20 cellular contexts compared by ENCODE assay signal in the genomic region with DNA sequence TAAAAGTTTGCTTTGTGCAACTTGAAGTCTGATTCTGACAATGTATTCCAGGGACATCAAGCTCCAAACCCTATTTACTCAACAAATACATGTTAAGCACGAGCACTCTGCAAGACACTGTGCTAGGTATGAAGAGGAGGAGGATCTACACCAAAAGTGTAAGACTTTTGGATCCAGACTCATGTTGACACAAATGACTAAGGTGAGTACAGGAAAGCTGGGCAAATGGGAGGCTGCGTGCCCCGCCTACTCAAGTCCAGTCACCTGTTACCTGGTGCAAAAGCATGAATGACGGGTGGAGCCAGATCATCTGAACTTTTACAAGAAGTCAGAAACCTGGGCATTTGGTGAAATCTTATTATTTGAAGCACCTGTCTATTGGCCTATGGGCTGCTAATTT.
DNase-seq lines count a peak whose midpoint lies in the region; ATAC-seq and TF ChIP-seq lines count a peak whose summit lies in the region.
"Had no signal": no experiment of that assay in that cellular context is flagged by ENCODE, and none has a peak within 500 bp of the region (broad histone marks: within the 10 kb centered on the region; RNA-seq: fewer than 3 reads in every experiment).

No MANE protein-coding gene starts in this region.

- DNase-seq in HT-29 (ENCODE audit: low spot score) = peak; percentile 31
- peak; percentile 74 for DNase-seq in PC-3
- peak; percentile 48 for DNase-seq in epithelial cell of prostate (ENCODE audit: low read depth, low spot score)
- no peak for DNase-seq in mesendoderm
- no peak for DNase-seq in foreskin melanocyte
- no peak for DNase-seq in medulla oblongata (ENCODE audit: extremely low spot score)
- no peak for DNase-seq in SJCRH30
- DNase-seq in UCSD-AML1 (lab: John Stamatoyannopoulos, UW; ENCODE audit: unreplicated experiment) = no peak
- DNase-seq: ACHN; BE2C; C1 segment of cervical spinal cord; CD4-positive, CD25-positive, alpha-beta regulatory T cell; CD8-positive, alpha-beta memory T cell; COR-L47; DMS 273 treated with DMSO at 0.1 percent for 48 hours; DMS53; DND-41; EL; H9 had no signal

- no peak overlapping the region for H3K27ac ChIP-seq in PC-3 (ENCODE audit: low read length)
- H3K27ac ChIP-seq in epithelial cell of prostate = no peak overlapping the region
- no peak overlapping the region for H3K27ac ChIP-seq in mesendoderm (ENCODE audit: low read depth, low read length)
- no peak overlapping the region for H3K27ac ChIP-seq in SJCRH30

- no peak for TF ChIP-seq CTCF in PC-3 (conservative IDR thresholded peaks at IDR 0.05; ENCODE audit: low read depth, low read length)

- CTCF ChIA-PET in PC-3 (lab: Charles Lee) = no interaction called here

- H3K36me3 ChIP-seq in PC-3 (ENCODE audit: low read depth, low read length) = no peaks in the 10 kb centered on the region
- H3K36me3 ChIP-seq in mesendoderm (ENCODE audit: control insufficient read depth, insufficient read depth, low read length) = no peaks in the 10 kb centered on the region
- H3K36me3 ChIP-seq in SJCRH30 = no peaks in the 10 kb centered on the region
- H3K36me3 ChIP-seq: BE2C had no signal

- H4K5ac ChIP-seq in mesendoderm (ENCODE audit: low read length) = no peak overlapping the region

- H3K4me1 ChIP-seq in PC-3 (ENCODE audit: insufficient read depth, low read length) = peaks cover 9% of the 10 kb centered on the region; the same call in 1 of the 2 replicates
- H3K4me1 ChIP-seq in mesendoderm (ENCODE audit: control insufficient read depth, low read depth, low read length) = no peaks in the 10 kb centered on the region
- no peaks in the 10 kb centered on the region for H3K4me1 ChIP-seq in SJCRH30
- H3K4me1 ChIP-seq: BE2C had no signal

- H3K9me3 ChIP-seq in PC-3 (ENCODE audit: low read length) = no peaks in the 10 kb centered on the region
- H3K9me3 ChIP-seq in SJCRH30 (replicated peaks) = no peaks in the 10 kb centered on the region
- H3K9me3 ChIP-seq: BE2C had no signal

- no peaks in the 10 kb centered on the region for H3K27me3 ChIP-seq in PC-3 (ENCODE audit: low read length)
- no peaks in the 10 kb centered on the region for H3K27me3 ChIP-seq in mesendoderm (ENCODE audit: insufficient read depth, low read length, poor library complexity)
- no peaks in the 10 kb centered on the region for H3K27me3 ChIP-seq in SJCRH30
- H3K27me3 ChIP-seq: BE2C had no signal

- H3K4ac ChIP-seq in mesendoderm (ENCODE audit: low read depth, low read length) = no peak overlapping the region

- H3K56ac ChIP-seq in mesendoderm (ENCODE audit: low read length) = no peak overlapping the region

- no peak overlapping the region for H3K23ac ChIP-seq in mesendoderm (ENCODE audit: low read length)

- H4K8ac ChIP-seq in mesendoderm (ENCODE audit: low read depth, low read length) = no peak overlapping the region

- no peak overlapping the region for H2AK5ac ChIP-seq in mesendoderm (ENCODE audit: low read length)

- BruUV-seq in PC-3 (replicated peaks; lab: Mats Ljungman, UMichigan) = no TSS peak

- no peak overlapping the region for H2AFZ ChIP-seq in PC-3 (ENCODE audit: low read length)

- no peak overlapping the region for H2BK5ac ChIP-seq in mesendoderm (ENCODE audit: low read length)

- intact Hi-C loops in PC-3 (cut with micrococcal nuclease) = no loop called here

- no peak overlapping the region for H2BK120ac ChIP-seq in mesendoderm (ENCODE audit: low read depth, low read length)

- ATAC-seq in PC-3 = no peak
- ATAC-seq: GM12878 had no signal

- H3K79me1 ChIP-seq in mesendoderm (ENCODE audit: low read length) = no peaks in the 10 kb centered on the region

- H3K4me2 ChIP-seq in PC-3 (ENCODE audit: low read length) = no peak overlapping the region
- no peak overlapping the region for H3K4me2 ChIP-seq in mesendoderm (ENCODE audit: low read length)

- H3K4me3 ChIP-seq in PC-3 (ENCODE audit: low read length) = no peak overlapping the region
- H3K4me3 ChIP-seq in mesendoderm (ENCODE audit: low read length) = no peak overlapping the region
- H3K4me3 ChIP-seq in SJCRH30 = no peak overlapping the region
- H3K4me3 ChIP-seq: GM12878 had no signal

- no peak overlapping the region for H3K18ac ChIP-seq in mesendoderm (ENCODE audit: low read length)

- POLR2A ChIA-PET in PC-3 (lab: Charles Lee; ENCODE audit: unreplicated experiment) = no interaction called here

- H3K79me2 ChIP-seq in PC-3 (ENCODE audit: low read length) (no peaks in the 10 kb centered on the region), mesendoderm (ENCODE audit: control insufficient read depth, insufficient read depth, low read length) (no peaks in the 10 kb centered on the region)

- H4K20me1 ChIP-seq in PC-3 (ENCODE audit: low read length) = no peaks in the 10 kb centered on the region

- H3K9ac ChIP-seq in PC-3 (ENCODE audit: low read length) (no peak overlapping the region), mesendoderm (ENCODE audit: low read length) (no peak overlapping the region)

- peak overlapping the region; percentile 94 for H2BK15ac ChIP-seq in mesendoderm (replicated peaks; ENCODE audit: low read depth)

- no CpG with 5 or more reads among the region's 4 CpGs for WGBS in mesendoderm (ENCODE audit: extremely low coverage, insufficient coverage, low lambda C conversion rate)

- H3F3A ChIP-seq in PC-3 (ENCODE audit: low read length, unreplicated experiment) = no peaks in the 10 kb centered on the region

- no peaks in the 10 kb centered on the region for H3K9me2 ChIP-seq in PC-3 (replicated peaks; ENCODE audit: low read length)

Comparison
In these comparisons a context has a peak if more than half of its experiments do, and no peak if none do; other contexts are left out.
1. DNase-seq: peak in HT-29 (single experiment), PC-3 (single experiment) and epithelial cell of prostate (single experiment); none in mesendoderm (single experiment), foreskin melanocyte (single experiment), medulla oblongata (single experiment), SJCRH30 (0 of 2) and UCSD-AML1 (single experiment).